33 cellular contexts compared by ENCODE assay signal in genomic region chr20:62889871-62890270, GRCh38.
"Had no signal": no experiment of that assay in that cellular context is flagged by ENCODE, and none has a peak within 500 bp of the region (broad histone marks: within the 10 kb centered on the region; RNA-seq: fewer than 3 reads in every experiment).

No MANE protein-coding gene starts in this region.

- H3K9me3 Mint-ChIP-seq: activated CD4-positive, alpha-beta T cell treated with anti-CD3 and anti-CD28 coated beads, Interleukin-2, amount 10 ng/mL, durations not matched to agents 24 days and 14 days; activated CD8-positive, alpha-beta T cell treated with anti-CD3 and anti-CD28 coated beads for 36 hours; activated naive CD4-positive, alpha-beta T cell treated with anti-CD3 and anti-CD28 coated beads for 36 hours; activated naive CD8-positive, alpha-beta T cell treated with anti-CD3 and anti-CD28 coated beads, Interleukin-2, amount 10 ng/mL, durations not matched to agents 7 days and 5 days; activated T-cell treated with anti-CD3 and anti-CD28 coated beads, Interleukin-2, amount 50 U/mL, for 72 hours; activated T-helper 2 cell treated with anti-CD3 and anti-CD28 coated beads, Interferon-gamma antibody, Interleukin-2, Interleukin-4, amounts not matched to agents 10 μg/mL and 5 μg/mL and 100 μg/mL, durations not matched to agents 14 hours and 24 hours and 36 hours had no signal

- H3K4me3 Mint-ChIP-seq: activated CD4-positive, alpha-beta T cell treated with anti-CD3 and anti-CD28 coated beads, Interleukin-2, amount 10 ng/mL, durations not matched to agents 24 days and 14 days; activated CD8-positive, alpha-beta T cell treated with anti-CD3 and anti-CD28 coated beads for 36 hours; activated naive CD4-positive, alpha-beta T cell treated with anti-CD3 and anti-CD28 coated beads for 36 hours; activated naive CD8-positive, alpha-beta T cell treated with anti-CD3 and anti-CD28 coated beads, Interleukin-2, amount 10 ng/mL, durations not matched to agents 7 days and 5 days; activated T-cell treated with anti-CD3 and anti-CD28 coated beads, Interleukin-2, amount 50 U/mL, for 72 hours had no signal

- ATAC-seq: activated CD8-positive, alpha-beta T cell treated with anti-CD3 and anti-CD28 coated beads for 36 hours; activated T-cell treated with anti-CD3 and anti-CD28 coated beads, Interleukin-2, amount 50 U/mL, for 72 hours; body of pancreas; PC-3; Right ventricle myocardium inferior had no signal

- DNase-seq: activated CD4-positive, alpha-beta T cell treated with anti-CD3 and anti-CD28 coated beads, Interleukin-2, amount 10 ng/mL, durations not matched to agents 24 days and 14 days; activated CD4-positive, alpha-beta T cell treated with anti-CD3 and anti-CD28 coated beads, Interleukin-2, amount 50 U/mL, for 4 hours; activated CD8-positive, alpha-beta T cell treated with anti-CD3 and anti-CD28 coated beads for 36 hours; activated gamma-delta T cell; activated naive CD4-positive, alpha-beta T cell treated with anti-CD3 and anti-CD28 coated beads for 36 hours; activated naive CD8-positive, alpha-beta T cell treated with anti-CD3 and anti-CD28 coated beads, Interleukin-2, amount 10 ng/mL, durations not matched to agents 7 days and 5 days; activated T-cell treated with anti-CD3 and anti-CD28 coated beads, Interleukin-2, amount 50 U/mL, for 1 hour; activated T-cell treated with anti-CD3 and anti-CD28 coated beads, Interleukin-2, amount 50 U/mL, for 72 hours; adrenal gland; body of pancreas; caudate nucleus; cerebellar nuclear complex; Kasumi-1; KG1; MM.1S; MV-4-11; NCI-H1092; NCI-H1436 treated with DMSO at 0.1 percent for 48 hours; NCI-H1694 treated with DMSO at 0.1 percent for 48 hours; NCI-H2029; NCI-H345; NCI-H524 treated with DMSO at 0.1 percent for 48 hours; NCI-H748 treated with DMSO at 0.1 percent for 48 hours; NK-92 treated with Interleukin-12 subunit alpha and Interleukin-12 subunit beta, amount 100 ng/mL, for 24 hours; PC-3; Peyer's patch; RPMI8226; SW 1271; T1000 had no signal

- FAIRE-seq: astrocyte, colon had no signal

- H3K27me3 Mint-ChIP-seq: activated CD4-positive, alpha-beta T cell treated with anti-CD3 and anti-CD28 coated beads, Interleukin-2, amount 10 ng/mL, durations not matched to agents 24 days and 14 days; activated CD8-positive, alpha-beta T cell treated with anti-CD3 and anti-CD28 coated beads for 36 hours; activated naive CD8-positive, alpha-beta T cell treated with anti-CD3 and anti-CD28 coated beads, Interleukin-2, amount 10 ng/mL, durations not matched to agents 7 days and 5 days had no signal

- H3K27ac Mint-ChIP-seq: activated naive CD4-positive, alpha-beta T cell treated with anti-CD3 and anti-CD28 coated beads for 36 hours; activated naive CD8-positive, alpha-beta T cell treated with anti-CD3 and anti-CD28 coated beads, Interleukin-2, amount 10 ng/mL, durations not matched to agents 7 days and 5 days; activated T-cell treated with anti-CD3 and anti-CD28 coated beads, Interleukin-2, amount 50 U/mL, for 72 hours; activated T-helper 2 cell treated with anti-CD3 and anti-CD28 coated beads, Interferon-gamma antibody, Interleukin-2, Interleukin-4, amounts not matched to agents 10 μg/mL and 5 μg/mL and 100 μg/mL, durations not matched to agents 14 hours and 24 hours and 36 hours had no signal
